19 cellular contexts compared by ENCODE assay signal in genomic region chr6:137775192-137775591, GRCh38.
"Had no signal": no experiment of that assay in that cellular context is flagged by ENCODE, and none has a peak within 500 bp of the region (broad histone marks: within the 10 kb centered on the region; RNA-seq: fewer than 3 reads in every experiment).

No MANE protein-coding gene starts in this region.

- DNase-seq: activated B cell treated with CpG ODN at 0.5 μM for 24 hours; activated CD4-positive, alpha-beta T cell treated with anti-CD3 and anti-CD28 coated beads, Interleukin-2, amount 10 ng/mL, durations not matched to agents 24 days and 14 days; activated CD8-positive, alpha-beta T cell treated with anti-CD3 and anti-CD28 coated beads for 36 hours; activated naive CD4-positive, alpha-beta T cell treated with anti-CD3 and anti-CD28 coated beads, Interleukin-2, amount 10 ng/mL, durations not matched to agents 7 days and 5 days; activated naive CD8-positive, alpha-beta T cell treated with anti-CD3 and anti-CD28 coated beads, Interleukin-2, amount 50 U/mL, for 24 hours; activated T-cell treated with anti-CD3 and anti-CD28 coated beads, Interleukin-2, amount 50 U/mL, for 1 hour; effector CD8-positive, alpha-beta T cell; foreskin fibroblast; glutamatergic neuron; hippocampal formation; left colon; lower lobe of right lung; stimulated activated CD4-positive, alpha-beta T cell treated with anti-CD3 and anti-CD28 coated beads, Interleukin-2, amount 100 ng/mL, for 24 hours; stimulated activated naive CD4-positive, alpha-beta T cell treated with Interleukin-2 at 50 U/mL for 16 hours; T-cell; tibial artery had no signal

- FAIRE-seq: islet of Langerhans had no signal

- H3K4me1 ChIP-seq: tibial artery had no signal

- H3K27me3 ChIP-seq: neutrophil, tibial artery had no signal

- H3K9me3 ChIP-seq: lower lobe of right lung, neutrophil, tibial artery had no signal

- H3K4me3 ChIP-seq: lower lobe of right lung, tibial artery had no signal

- ATAC-seq: activated CD8-positive, alpha-beta T cell treated with anti-CD3 and anti-CD28 coated beads for 36 hours; activated naive CD8-positive, alpha-beta T cell treated with anti-CD3 and anti-CD28 coated beads, Interleukin-2, amount 50 U/mL, for 24 hours; left colon; lower lobe of right lung; natural killer cell treated with Interleukin-12 subunit alpha and Interleukin-12 subunit beta and Interleukin-15 and Interleukin-18, amount 100 ng/mL, for 72 hours; T-cell had no signal

- H3K36me3 ChIP-seq: lower lobe of right lung, neutrophil, tibial artery had no signal

- H3K27ac ChIP-seq: neutrophil, tibial artery had no signal
